Comparison of ENCODE assay signal across 33 cellular contexts in the genomic region with DNA sequence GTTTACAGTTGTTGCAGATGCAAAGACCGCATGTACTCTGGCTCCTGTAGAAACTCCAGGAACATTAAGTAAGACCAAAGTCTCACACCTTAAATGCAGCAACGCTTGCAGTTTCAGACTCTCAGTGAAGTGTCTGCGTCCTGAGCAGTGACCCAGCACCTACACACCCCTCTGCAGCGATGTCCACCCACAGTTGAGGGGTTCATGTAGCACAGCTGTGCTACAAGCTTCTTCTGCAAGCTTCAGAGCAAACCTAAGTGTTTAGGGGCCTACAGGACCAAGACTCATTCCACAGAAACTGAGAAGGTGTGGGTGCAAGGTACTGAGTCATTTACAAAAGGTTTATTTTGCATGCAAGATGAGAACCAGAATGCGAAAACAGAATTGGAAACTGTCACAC.
"Had no signal": no experiment of that assay in that cellular context is flagged by ENCODE, and none has a peak within 500 bp of the region (broad histone marks: within the 10 kb centered on the region; RNA-seq: fewer than 3 reads in every experiment).

No MANE protein-coding gene starts in this region.

- H3K4me1 ChIP-seq: adrenal gland, body of pancreas, breast epithelium had no signal

- H3K36me3 ChIP-seq: adrenal gland, brain microvascular endothelial cell, breast epithelium had no signal

- H3K9me3 ChIP-seq: adrenal gland, body of pancreas, breast epithelium had no signal

- H3K27me3 ChIP-seq: adrenal gland, body of pancreas, brain microvascular endothelial cell, breast epithelium had no signal

- H3K27ac ChIP-seq: adrenal gland, body of pancreas, brain microvascular endothelial cell, breast epithelium, VCaP had no signal

- DNase-seq: activated B cell treated with CpG ODN at 0.5 μM for 24 hours; activated CD4-positive, alpha-beta memory T cell treated with anti-CD3 and anti-CD28 coated beads for 36 hours; activated CD4-positive, alpha-beta T cell treated with anti-CD3 and anti-CD28 coated beads for 4 hours; activated CD4-positive, alpha-beta T cell treated with anti-CD3 and anti-CD28 coated beads, Interleukin-2, amount 10 ng/mL, durations not matched to agents 24 days and 14 days; activated CD4-positive, alpha-beta T cell treated with anti-CD3 and anti-CD28 coated beads, Interleukin-2, amount 50 U/mL, for 1 hour; activated CD4-positive, alpha-beta T cell treated with anti-CD3 and anti-CD28 coated beads, Interleukin-2, amount 50 U/mL, for 4 hours; activated CD4-positive, CD25-positive, alpha-beta regulatory T cell treated with anti-CD3 and anti-CD28 coated beads, Interleukin-2, amount 50 U/mL, for 72 hours; activated CD8-positive, alpha-beta memory T cell treated with anti-CD3 and anti-CD28 coated beads, Interleukin-2, amount 50 U/mL, for 4 hours; activated CD8-positive, alpha-beta T cell treated with anti-CD3 and anti-CD28 coated beads for 36 hours; activated effector memory CD4-positive, alpha-beta T cell treated with anti-CD3 and anti-CD28 coated beads, Interleukin-2, amount 50 U/mL, for 16 hours; activated gamma-delta T cell treated with Interleukin-2 at 50 U/mL for 16 hours; activated naive CD4-positive, alpha-beta T cell; activated naive CD4-positive, alpha-beta T cell treated with anti-CD3 and anti-CD28 coated beads for 36 hours; activated naive CD4-positive, alpha-beta T cell treated with anti-CD3 and anti-CD28 coated beads, Interleukin-2, amount 50 U/mL, for 16 hours; activated naive CD8-positive, alpha-beta T cell treated with anti-CD3 and anti-CD28 coated beads for 36 hours; activated T-cell treated with anti-CD3 and anti-CD28 coated beads for 4 hours; activated T-cell treated with anti-CD3 and anti-CD28 coated beads, Interleukin-2, amount 50 U/mL, for 1 hour; activated T-cell treated with anti-CD3 and anti-CD28 coated beads, Interleukin-2, amount 50 U/mL, for 4 hours; activated T-cell treated with anti-CD3 and anti-CD28 coated beads, Interleukin-2, amount 50 U/mL, for 72 hours; adrenal gland; amniotic stem cell; aorta; body of pancreas; brain microvascular endothelial cell; caudate nucleus; cerebellar nuclear complex; T-helper 1 cell; T-helper 2 cell; T-helper 9 cell had no signal

- H3K4me3 ChIP-seq: adrenal gland, body of pancreas, breast epithelium had no signal

- ATAC-seq: activated CD8-positive, alpha-beta T cell treated with anti-CD3 and anti-CD28 coated beads for 36 hours; activated naive CD4-positive, alpha-beta T cell treated with anti-CD3 and anti-CD28 coated beads, Interleukin-2, amount 50 U/mL, for 72 hours; activated T-cell treated with anti-CD3 and anti-CD28 coated beads, Interleukin-2, amount 50 U/mL, for 4 hours; activated T-cell treated with anti-CD3 and anti-CD28 coated beads, Interleukin-2, amount 50 U/mL, for 72 hours; activated T-helper 17 cell treated with anti-CD3 and anti-CD28 coated beads, Interleukin-2, amount 50 U/mL, for 72 hours; body of pancreas had no signal
